Comparison of ENCODE assay signal across 8 cellular contexts in genomic region chr11:75547617-75548054, GRCh38. TPM values are rescaled to one million over a fixed set of nuclear protein-coding genes. Genes with fewer than 3 reads are reported as not detected.
A peak's percentile ranks its signal among the peaks of the same experiment; 100 is the strongest.
DNase-seq lines count a peak whose midpoint lies in the region; ATAC-seq and TF ChIP-seq lines count a peak whose summit lies in the region.

No MANE protein-coding gene starts in this region.

- H3K9me3 ChIP-seq in WERI-Rb-1 (ENCODE audit: severe bottlenecking), result peaks cover 2% of the 10 kb centered on the region

- H3K4me1 Mint-ChIP-seq in activated T-cell treated with anti-CD3 and anti-CD28 coated beads, Interleukin-2, amount 50 U/mL, for 4 hours (ENCODE audit: low read depth), result peaks cover 4% of the 10 kb centered on the region
- H3K4me1 Mint-ChIP-seq in nephron, result peaks cover 6% of the 10 kb centered on the region

- no peaks in the 10 kb centered on the region for H3K36me3 ChIP-seq in WERI-Rb-1

- peaks cover 4% of the 10 kb centered on the region for H3K27me3 Mint-ChIP-seq in activated T-cell treated with anti-CD3 and anti-CD28 coated beads, Interleukin-2, amount 50 U/mL, for 4 hours (ENCODE audit: low read depth)
- H3K27me3 Mint-ChIP-seq in nephron (ENCODE audit: low read depth), result no peaks in the 10 kb centered on the region

- H3K4me3 ChIP-seq in NB4 (ENCODE audit: low read depth, low read length) (no peak overlapping the region), WERI-Rb-1 (ENCODE audit: low read depth, low read length) (no peak overlapping the region), fibroblast of pulmonary artery (replicated peaks; ENCODE audit: low read depth, low read length) (no peak overlapping the region)

- no peak overlapping the region for H3K4me3 Mint-ChIP-seq in activated T-cell treated with anti-CD3 and anti-CD28 coated beads, Interleukin-2, amount 50 U/mL, for 4 hours
- H3K4me3 Mint-ChIP-seq in nephron, result peak overlapping the region in 1 of 3 experiments; percentile 7

- H3K27ac ChIP-seq in WERI-Rb-1, result peak overlapping the region; percentile 66

- H3K27ac Mint-ChIP-seq in nephron, result peak overlapping the region; percentile 73 to 92 (median 84)

- peak; percentile 78 for TF ChIP-seq CTCF in NB4 (IDR thresholded peaks at IDR 0.05; ENCODE audit: low read depth, low read length)
- TF ChIP-seq CTCF in WERI-Rb-1 (IDR thresholded peaks at IDR 0.05; ENCODE audit: low read depth, low read length), result peak; percentile 81
- TF ChIP-seq CTCF in fibroblast of pulmonary artery (IDR thresholded peaks at IDR 0.05; ENCODE audit: low read length, missing control alignments), result peak; percentile 90
- peak; percentile 84 to 94 (median 93) for TF ChIP-seq CTCF in nephron (IDR thresholded peaks at IDR 0.05; ENCODE audit: unreplicated experiment in 3 of 3)

- peak; percentile 28 to 60 for ATAC-seq in activated T-cell treated with anti-CD3 and anti-CD28 coated beads, Interleukin-2, amount 50 U/mL, for 4 hours
- ATAC-seq in HG02763 (IDR thresholded peaks at IDR 0.05; ENCODE audit: unreplicated experiment) (no peak), GM21447 (IDR thresholded peaks at IDR 0.05; ENCODE audit: unreplicated experiment) (no peak)

- no peaks in the 10 kb centered on the region for H3K27me3 ChIP-seq in WERI-Rb-1 (ENCODE audit: insufficient read depth, low read depth, severe bottlenecking)

- DNase-seq in activated T-cell treated with anti-CD3 and anti-CD28 coated beads, Interleukin-2, amount 50 U/mL, for 4 hours, result no peak
- DNase-seq in activated T-cell treated with anti-CD3 and anti-CD28 coated beads, Interleukin-2, amount 50 U/mL, for 1 hour, result no peak
- DNase-seq in NB4 (ENCODE audit: low read depth) (peak; percentile 62), WERI-Rb-1 (peak; percentile 83), fibroblast of pulmonary artery (ENCODE audit: low read depth) (peak; percentile 77)

- H3K36me3 Mint-ChIP-seq in activated T-cell treated with anti-CD3 and anti-CD28 coated beads, Interleukin-2, amount 50 U/mL, for 4 hours (ENCODE audit: insufficient read depth), result no peaks in the 10 kb centered on the region
- H3K36me3 Mint-ChIP-seq in nephron (ENCODE audit: low read depth), result no peaks in the 10 kb centered on the region

- H3K9me3 Mint-ChIP-seq in activated T-cell treated with anti-CD3 and anti-CD28 coated beads, Interleukin-2, amount 50 U/mL, for 4 hours, result no peaks in the 10 kb centered on the region
- H3K9me3 Mint-ChIP-seq in nephron, result peaks cover 2% of the 10 kb centered on the region

- no peak for TF ChIP-seq POLR2A in NB4 (IDR thresholded peaks at IDR 0.05; ENCODE audit: extremely low read depth, insufficient read length)

RNA-seq across cellular contexts. Expression of gene SERPINH1, which starts 14.4 kb away (rescaled TPM):
- total RNA-seq in activated T-cell treated with anti-CD3 and anti-CD28 coated beads, Interleukin-2, amount 50 U/mL, for 4 hours, result 10 to 100 TPM; 17.6 to 19.8 (median 17.8) TPM

RNA-seq across cellular contexts. Expression of gene GDPD5, which starts 21.9 kb away (rescaled TPM):
- total RNA-seq in activated T-cell treated with anti-CD3 and anti-CD28 coated beads, Interleukin-2, amount 50 U/mL, for 4 hours, result 10 to 100 TPM in 1 of 3 donors, 1 to 10 TPM in 2; 5.4 to 10.9 (median 9.8) TPM

Comparison
In these comparisons a context has a peak if more than half of its experiments do, and no peak if none do; other contexts are left out.
1. ATAC-seq: peak in activated T-cell treated with anti-CD3 and anti-CD28 coated beads, Interleukin-2, amount 50 U/mL, for 4 hours (2 of 2); none in HG02763 (single experiment) and GM21447 (single experiment).
2. DNase-seq: peak in NB4 (single experiment), WERI-Rb-1 (single experiment) and fibroblast of pulmonary artery (single experiment); none in activated T-cell treated with anti-CD3 and anti-CD28 coated beads, Interleukin-2, amount 50 U/mL, for 4 hours (single experiment) and activated T-cell treated with anti-CD3 and anti-CD28 coated beads, Interleukin-2, amount 50 U/mL, for 1 hour (single experiment).
3. Peak in every context shown above with its lines, with median percentiles within 50 percentile points of each other: CTCF ChIP-seq.